Comparison of ENCODE assay signal across 15 cellular contexts in genomic region chr22:48554893-48555552, GRCh38.
DNase-seq lines count a peak whose midpoint lies in the region; ATAC-seq and TF ChIP-seq lines count a peak whose summit lies in the region.
"Had no signal": no experiment of that assay in that cellular context is flagged by ENCODE, and none has a peak within 500 bp of the region (broad histone marks: within the 10 kb centered on the region; RNA-seq: fewer than 3 reads in every experiment).

No MANE protein-coding gene starts in this region.

- no peak overlapping the region for H3K9ac ChIP-seq in BLaER1

- peaks cover 38% of the 10 kb centered on the region; the same call in 1 of the 2 replicates for H4K20me1 ChIP-seq in BLaER1

- no peak overlapping the region for H3K4me3 ChIP-seq in BLaER1
- no peak overlapping the region for H3K4me3 ChIP-seq in left ventricle myocardium inferior
- H3K4me3 ChIP-seq: testis had no signal

- H3K4me2 ChIP-seq in BLaER1, result peak overlapping the region; percentile 64; the same call in 1 of the 2 replicates

- DNase-seq in HK-2 (ENCODE audit: unreplicated experiment) (peak; percentile 14), SW480 (ENCODE audit: low spot score) (peak; percentile 74), islet precursor cell (peak; percentile 76), left ventricle myocardium inferior (no peak), NCI-H2107 treated with DMSO at 0.1 percent for 48 hours (lab: John Stamatoyannopoulos, UW; ENCODE audit: unreplicated experiment) (no peak)
- DNase-seq in activated T-cell treated with anti-CD3 and anti-CD28 coated beads, Interleukin-2, amount 50 U/mL, for 1 hour, result no peak
- DNase-seq: activated CD8-positive, alpha-beta memory T cell treated with anti-CD3 and anti-CD28 coated beads for 24 hours; GF-D8; MV-4-11; NCI-H2029 treated with DMSO at 0.1 percent for 48 hours; T-helper 2 cell; testis had no signal

- ATAC-seq in GM19463 (IDR thresholded peaks at IDR 0.05; ENCODE audit: unreplicated experiment), result no peak
- ATAC-seq: activated T-helper 17 cell treated with anti-CD3 and anti-CD28 coated beads, Interleukin-2, amount 50 U/mL, for 72 hours had no signal

- H3K9me3 ChIP-seq in BLaER1 (no peaks in the 10 kb centered on the region), left ventricle myocardium inferior (replicated peaks) (no peaks in the 10 kb centered on the region)
- H3K9me3 ChIP-seq: testis had no signal

- intact Hi-C loops in left ventricle myocardium inferior (cut with micrococcal nuclease), result no loop called here

- H3K27ac ChIP-seq in BLaER1 (no peak overlapping the region), left ventricle myocardium inferior (replicated peaks) (no peak overlapping the region)
- H3K27ac ChIP-seq: testis had no signal

- no peaks in the 10 kb centered on the region for H3K36me3 ChIP-seq in BLaER1
- H3K36me3 ChIP-seq in left ventricle myocardium inferior, result no peaks in the 10 kb centered on the region

- H3K4me1 ChIP-seq in BLaER1, result peaks cover 31% of the 10 kb centered on the region
- no peaks in the 10 kb centered on the region for H3K4me1 ChIP-seq in left ventricle myocardium inferior
- H3K4me1 ChIP-seq: testis had no signal

- peaks cover 54% of the 10 kb centered on the region for H3K27me3 ChIP-seq in BLaER1
- peaks cover 92% of the 10 kb centered on the region for H3K27me3 ChIP-seq in left ventricle myocardium inferior (ENCODE audit: low read depth)
- H3K27me3 ChIP-seq: testis had no signal

- TF ChIP-seq CTCF in left ventricle myocardium inferior (IDR thresholded peaks at IDR 0.05; ENCODE audit: borderline replicate concordance), result no peak

Comparison
In these comparisons a context has a peak if more than half of its experiments do, and no peak if none do; other contexts are left out.
1. DNase-seq: peak in HK-2 (single experiment), SW480 (single experiment) and islet precursor cell (single experiment); none in left ventricle myocardium inferior (single experiment), activated T-cell treated with anti-CD3 and anti-CD28 coated beads, Interleukin-2, amount 50 U/mL, for 1 hour (single experiment) and NCI-H2107 treated with DMSO at 0.1 percent for 48 hours (single experiment).